In genomic region chr7:139109983-139110411, GRCh38 we compare ENCODE assay signal across 8 cellular contexts. TPM values are rescaled to one million over a fixed set of nuclear protein-coding genes. Genes with fewer than 3 reads are reported as not detected.
DNase-seq lines count a peak whose midpoint lies in the region; ATAC-seq, FAIRE-seq and TF ChIP-seq lines count a peak whose summit lies in the region.

No MANE protein-coding gene starts in this region.

- peaks cover 3 to 6% of the 10 kb centered on the region in 2 donors for H3K4me1 ChIP-seq in kidney (ENCODE audit: control insufficient read depth in 1 of 2, insufficient read depth in 1 of 2, low read depth in 1 of 2, low read length in 2 of 2)
- H3K4me1 ChIP-seq in thyroid gland: peaks cover 20% of the 10 kb centered on the region in 2 donors

- H3K27me3 ChIP-seq in thyroid gland: no peaks in the 10 kb centered on the region

- peak overlapping the region; percentile 20 to 70 for H3K9ac ChIP-seq in kidney (ENCODE audit: low read length in 2 of 2)

- TF ChIP-seq POLR2A in thyroid gland (IDR thresholded peaks at IDR 0.05): no peak

- no peak for DNase-seq in activated T-cell treated with anti-CD3 and anti-CD28 coated beads, Interleukin-2, amount 50 U/mL, for 4 hours
- no peak for DNase-seq in activated T-cell treated with anti-CD3 and anti-CD28 coated beads, Interleukin-2, amount 50 U/mL, for 1 hour
- DNase-seq in activated CD8-positive, alpha-beta T cell treated with anti-CD3 and anti-CD28 coated beads, Interleukin-2, amount 10 ng/mL, durations not matched to agents 7 days and 5 days: no peak
- no peak for DNase-seq in kidney
- no peak for DNase-seq in thyroid gland
- no peak for DNase-seq in GM13976 (ENCODE audit: low spot score)
- no peak for DNase-seq in NCI-H510A treated with DMSO at 0.1 percent for 48 hours (lab: John Stamatoyannopoulos, UW)

- ATAC-seq in activated T-cell treated with anti-CD3 and anti-CD28 coated beads, Interleukin-2, amount 50 U/mL, for 4 hours: peak in 1 of 2 donors; percentile 11
- ATAC-seq in activated CD8-positive, alpha-beta T cell treated with anti-CD3 and anti-CD28 coated beads, Interleukin-2, amount 10 ng/mL, durations not matched to agents 7 days and 5 days: peak; percentile 28
- no peak for ATAC-seq in HG03108 (IDR thresholded peaks at IDR 0.05; ENCODE audit: unreplicated experiment)

- H3K4me3 Mint-ChIP-seq in activated T-cell treated with anti-CD3 and anti-CD28 coated beads, Interleukin-2, amount 50 U/mL, for 4 hours: peak overlapping the region; percentile 98
- peak overlapping the region; percentile 91 for H3K4me3 Mint-ChIP-seq in activated CD8-positive, alpha-beta T cell treated with anti-CD3 and anti-CD28 coated beads, Interleukin-2, amount 10 ng/mL, durations not matched to agents 7 days and 5 days

- H3K4me1 Mint-ChIP-seq in activated T-cell treated with anti-CD3 and anti-CD28 coated beads, Interleukin-2, amount 50 U/mL, for 4 hours (ENCODE audit: low read depth): peaks cover 40% of the 10 kb centered on the region
- H3K4me1 Mint-ChIP-seq in activated CD8-positive, alpha-beta T cell treated with anti-CD3 and anti-CD28 coated beads, Interleukin-2, amount 10 ng/mL, durations not matched to agents 7 days and 5 days (ENCODE audit: low read depth): peaks cover 29% of the 10 kb centered on the region

- peaks cover 4% of the 10 kb centered on the region for H3K9me3 Mint-ChIP-seq in activated T-cell treated with anti-CD3 and anti-CD28 coated beads, Interleukin-2, amount 50 U/mL, for 4 hours
- no peaks in the 10 kb centered on the region for H3K9me3 Mint-ChIP-seq in activated CD8-positive, alpha-beta T cell treated with anti-CD3 and anti-CD28 coated beads, Interleukin-2, amount 10 ng/mL, durations not matched to agents 7 days and 5 days (ENCODE audit: insufficient read depth)

- no peak for TF ChIP-seq CTCF in kidney (IDR thresholded peaks at IDR 0.05; ENCODE audit: borderline replicate concordance, extremely low read depth, insufficient read depth)
- no peak for TF ChIP-seq CTCF in thyroid gland (IDR thresholded peaks at IDR 0.05)
- TF ChIP-seq CTCF in GM13976 (IDR thresholded peaks at IDR 0.05; ENCODE audit: borderline replicate concordance, control extremely low read depth, extremely low read depth, insufficient read depth, missing control alignments): no peak

- H3K27me3 Mint-ChIP-seq in activated T-cell treated with anti-CD3 and anti-CD28 coated beads, Interleukin-2, amount 50 U/mL, for 4 hours (ENCODE audit: low read depth): no peaks in the 10 kb centered on the region
- no peaks in the 10 kb centered on the region for H3K27me3 Mint-ChIP-seq in activated CD8-positive, alpha-beta T cell treated with anti-CD3 and anti-CD28 coated beads, Interleukin-2, amount 10 ng/mL, durations not matched to agents 7 days and 5 days (ENCODE audit: low read depth)

- in situ Hi-C loops in GM13976 (cut with MboI; ENCODE audit: low sequenced_read_pairs, unreplicated experiment): no loop called here

- H3K27ac ChIP-seq in kidney (ENCODE audit: low read depth in 2 of 2, low read length in 2 of 2) (peak overlapping the region; percentile 93 to 95), thyroid gland (peak overlapping the region; percentile 84 to 98 (median 94))

- H3K36me3 ChIP-seq in kidney (ENCODE audit: control insufficient read depth in 1 of 2, insufficient read depth in 2 of 2, low read length in 2 of 2) (no peaks in the 10 kb centered on the region), thyroid gland (no peaks in the 10 kb centered on the region)

- CTCF ChIA-PET in activated CD8-positive, alpha-beta T cell treated with anti-CD3 and anti-CD28 coated beads, Interleukin-2, amount 10 ng/mL, durations not matched to agents 7 days and 5 days (lab: Charles Lee): interaction anchor here (0.8 to 1.6 kb wide), 7 partner anchors 9 to 35 kb away, joined by 3 to 6 read pairs (median 4); a partner anchor contains a TSS

- H3K9me3 ChIP-seq in kidney (ENCODE audit: control insufficient read depth in 1 of 2, low read length in 2 of 2) (no peaks in the 10 kb centered on the region), thyroid gland (no peaks in the 10 kb centered on the region)

- H3K27ac Mint-ChIP-seq in activated CD8-positive, alpha-beta T cell treated with anti-CD3 and anti-CD28 coated beads, Interleukin-2, amount 10 ng/mL, durations not matched to agents 7 days and 5 days: peak overlapping the region; percentile 95

- H3K36me3 Mint-ChIP-seq in activated T-cell treated with anti-CD3 and anti-CD28 coated beads, Interleukin-2, amount 50 U/mL, for 4 hours (ENCODE audit: insufficient read depth): peaks cover 18% of the 10 kb centered on the region
- H3K36me3 Mint-ChIP-seq in activated CD8-positive, alpha-beta T cell treated with anti-CD3 and anti-CD28 coated beads, Interleukin-2, amount 10 ng/mL, durations not matched to agents 7 days and 5 days (ENCODE audit: low read depth): peaks cover 41% of the 10 kb centered on the region

- 25 to 27% methylated on average over 16 of the region's 16 CpGs for WGBS in thyroid gland, 2 donors

- POLR2A ChIA-PET in activated CD8-positive, alpha-beta T cell treated with anti-CD3 and anti-CD28 coated beads, Interleukin-2, amount 10 ng/mL, durations not matched to agents 7 days and 5 days (lab: Charles Lee): interaction anchor here (1.0 to 1.6 kb wide), 6 partner anchors 9 to 250 kb away, joined by 3 to 21 read pairs (median 4); partner anchors contain the start of gene LUC7L2

- no peak for FAIRE-seq in kidney (lab: Jason Lieb, UNC)

- intact Hi-C loops in kidney (cut with DNase I) (no loop called here), thyroid gland (cut with DNase I) (no loop called here)

- H3K4me3 ChIP-seq in kidney (ENCODE audit: low read length in 2 of 2) (peak overlapping the region; percentile 72 to 92), thyroid gland (replicated peaks in 1 of 3) (peak overlapping the region; percentile 31 to 99 (median 73))

RNA-seq across cellular contexts. Expression of gene ZC3HAV1, which starts 0.5 kb away (rescaled TPM):
- 10 to 100 TPM; 78.5 to 93.0 (median 82.4) TPM for total RNA-seq in activated T-cell treated with anti-CD3 and anti-CD28 coated beads, Interleukin-2, amount 50 U/mL, for 4 hours
- 100 to 1,000 TPM; 121 to 122 TPM for total RNA-seq in activated CD8-positive, alpha-beta T cell treated with anti-CD3 and anti-CD28 coated beads, Interleukin-2, amount 10 ng/mL, durations not matched to agents 7 days and 5 days
- total RNA-seq in kidney (40.2 TPM), thyroid gland (10 to 100 TPM; 43.4 to 59.7 (median 50.2) TPM)
- polyA plus RNA-seq in kidney (ENCODE audit: insufficient read depth, low read depth, low replicate concordance): 11.1 TPM
